In the genomic region with DNA sequence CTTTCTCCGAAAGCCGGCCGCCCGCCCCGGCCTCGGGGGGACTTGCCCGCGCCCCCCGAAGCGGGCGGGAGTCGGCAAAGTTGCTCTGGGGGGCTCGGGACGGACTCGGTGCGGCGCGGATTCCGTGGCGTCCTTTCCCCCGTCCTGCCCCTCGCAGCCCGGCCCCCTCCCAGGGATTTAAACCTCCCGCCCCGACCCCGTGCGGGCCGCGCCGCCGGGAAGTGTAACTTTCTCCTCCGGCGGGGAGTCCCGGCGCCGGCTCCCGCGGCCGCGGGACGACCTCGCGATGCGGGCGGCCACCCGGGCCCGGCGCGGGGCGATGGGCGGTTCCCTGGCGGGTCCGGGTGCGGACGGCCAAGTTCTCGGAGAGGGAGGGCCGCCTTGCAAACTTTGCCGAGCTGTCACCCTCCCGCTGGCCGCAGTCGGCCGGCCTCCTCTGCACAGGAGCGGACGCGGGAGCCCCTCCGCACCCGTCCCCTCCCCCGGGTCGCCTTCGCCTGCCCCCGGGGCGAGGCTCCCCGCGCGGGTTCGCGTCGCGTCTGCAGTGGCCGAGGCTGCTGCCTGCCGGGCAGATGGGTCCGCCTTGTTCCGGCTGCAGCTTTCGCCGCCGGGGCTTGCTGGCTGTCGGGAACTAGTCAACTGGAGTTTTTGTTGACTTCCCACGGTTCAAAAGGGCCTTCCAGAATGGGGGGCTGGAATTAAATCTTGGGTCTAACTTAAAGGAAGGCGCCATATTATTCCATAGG, we compare ENCODE assay signal across 8 cellular contexts. TPM values are rescaled to one million over a fixed set of nuclear protein-coding genes. Genes with fewer than 3 reads are reported as not detected.
DNase-seq lines count a peak whose midpoint lies in the region; ATAC-seq and TF ChIP-seq lines count a peak whose summit lies in the region.

No MANE protein-coding gene starts in this region.

- H3K36me3 ChIP-seq in body of pancreas (replicated peaks in 1 of 2; ENCODE audit: insufficient read depth in 1 of 2, low read depth in 2 of 2) (no peaks in the 10 kb centered on the region), spleen (no peaks in the 10 kb centered on the region)

- in situ Hi-C loops in SK-MEL-5 (cut with HindIII; ENCODE audit: low pct_unique_long_range_greater_than_20kb, low sequenced_read_pairs), result no loop called here

- H3K4me1 ChIP-seq in body of pancreas, result peaks cover 13% of the 10 kb centered on the region
- H3K4me1 ChIP-seq in spleen, result peaks cover 16 to 61% (median 45%) of the 10 kb centered on the region in 6 donors

- peak overlapping the region; percentile 52 to 90 (median 70) for H3K27ac ChIP-seq in body of pancreas
- H3K27ac ChIP-seq in spleen, result peak overlapping the region; percentile 71 to 94 (median 92)

- H3K9me3 ChIP-seq in body of pancreas (no peaks in the 10 kb centered on the region), spleen (no peaks in the 10 kb centered on the region)

- TF ChIP-seq POLR2A in body of pancreas (IDR thresholded peaks at IDR 0.05), result peak in 2 of 3 donors; percentile 11 to 18
- TF ChIP-seq POLR2A in spleen (IDR thresholded peaks at IDR 0.05), result no peak

- H3K4me3 ChIP-seq in body of pancreas (peak overlapping the region; percentile 11 to 85), spleen (peak overlapping the region; percentile 66 to 94 (median 90))

- H3K27me3 ChIP-seq in body of pancreas (no peaks in the 10 kb centered on the region), spleen (replicated peaks in 1 of 7) (no peaks in the 10 kb centered on the region)

- DNase-seq in NCI-H146 (lab: John Stamatoyannopoulos, UW) (peak; percentile 21), NCI-H146 treated with DMSO at 0.1 percent for 48 hours (lab: John Stamatoyannopoulos, UW; ENCODE audit: unreplicated experiment) (no peak), SK-MEL-5 (ENCODE audit: low read depth, low spot score) (peak; percentile 13), body of pancreas (peak; percentile 32 to 44 (median 38)), iPS-NIHi11 (ENCODE audit: low spot score) (peak; percentile 40), spleen (peak; percentile 92), Kasumi-1 (lab: John Stamatoyannopoulos, UW) (no peak)

- ATAC-seq in body of pancreas, result no peak
- ATAC-seq in HG02571 (IDR thresholded peaks at IDR 0.05; ENCODE audit: unreplicated experiment), result no peak

- TF ChIP-seq CTCF in body of pancreas (IDR thresholded peaks at IDR 0.05), result no peak
- TF ChIP-seq CTCF in spleen (IDR thresholded peaks at IDR 0.05 in 8 of 11, conservative IDR thresholded peaks at IDR 0.05 in 3 of 11), result no peak

- 0% methylated on average over 1 to 58 of the region's 89 CpGs for WGBS in body of pancreas, 2 donors
- WGBS in spleen, 5 donors, result 0 to 1% (median 1%) methylated on average over 10 to 89 of the region's 89 CpGs

- intact Hi-C loops in body of pancreas (cut with DNase I), result no loop called here
- intact Hi-C loops in spleen (cut with DNase I; ENCODE audit: low total_unique reads), result no loop called here

RNA-seq across cellular contexts. Expression of a gene that starts 0.8 kb away (rescaled TPM):
- 9.3 and 10.4 TPM in 2 replicates for total RNA-seq in SK-MEL-5 (2014; rRNA removed; shearing (Covaris generic))
- polyA plus RNA-seq in SK-MEL-5 (2015; cell fraction: cytosol; rRNA removed), result 13.7 and 27.6 TPM in 2 replicates
- polyA plus RNA-seq in SK-MEL-5 (2015; cell fraction: nucleus; rRNA removed), result 10.3 and 12.6 TPM in 2 replicates
- total RNA-seq in body of pancreas, result 10 to 100 TPM; 12.5 to 36.3 TPM
- total RNA-seq in spleen, result 10 to 100 TPM; 29.5 to 58.4 (median 40.0) TPM
- polyA plus RNA-seq in spleen, result 10 to 100 TPM in 2 of 3 donors, 1 to 10 TPM in 1; 7.2 to 13.6 (median 10.5) TPM

RNA-seq across cellular contexts. Expression of a gene that starts 40.9 kb away (rescaled TPM):
- total RNA-seq in SK-MEL-5 (2014; rRNA removed; shearing (Covaris generic)), result 102 and 104 TPM in 2 replicates
- polyA plus RNA-seq in SK-MEL-5 (2015; cell fraction: cytosol; rRNA removed), result 97.2 and 120 TPM in 2 replicates
- 33.4 and 52.9 TPM in 2 replicates for polyA plus RNA-seq in SK-MEL-5 (2015; cell fraction: nucleus; rRNA removed)
- total RNA-seq in body of pancreas (10 to 100 TPM; 83.7 to 91.8 TPM), spleen (10 to 100 TPM; 47.2 to 77.2 (median 63.4) TPM)
- polyA plus RNA-seq in spleen, result 10 to 100 TPM; 37.2 to 51.7 (median 37.7) TPM

Comparison
In these comparisons a context has a peak if more than half of its experiments do, and no peak if none do; other contexts are left out.
1. DNase-seq: peak in NCI-H146 (single experiment), SK-MEL-5 (single experiment), body of pancreas (4 of 4), iPS-NIHi11 (single experiment) and spleen (single experiment); none in NCI-H146 treated with DMSO at 0.1 percent for 48 hours (single experiment) and Kasumi-1 (0 of 2).
2. POLR2A ChIP-seq: peak in body of pancreas (2 of 3); none in spleen (0 of 3).